In genomic region chr14:54739514-54739913, GRCh38 we compare ENCODE assay signal across 23 cellular contexts.
"Had no signal": no experiment of that assay in that cellular context is flagged by ENCODE, and none has a peak within 500 bp of the region (broad histone marks: within the 10 kb centered on the region; RNA-seq: fewer than 3 reads in every experiment).

No MANE protein-coding gene starts in this region.

- H3K4me1 ChIP-seq: pancreas had no signal

- FAIRE-seq: endothelial cell of umbilical vein, pancreas had no signal

- H3K9me3 Mint-ChIP-seq: endodermal cell; natural killer cell; neural crest cell; stimulated activated effector memory CD8-positive, alpha-beta T cell treated with anti-CD3 and anti-CD28 coated beads, Interleukin-12 subunit alpha, Interleukin-12 subunit beta, amount 100 ng/mL, for 72 hours; stimulated activated naive CD8-positive, alpha-beta T cell treated with anti-CD3 and anti-CD28 coated beads, Interleukin-15, Interleukin-2, amounts not matched to agents 100 ng/mL and 50 ng/mL, for 24 hours had no signal

- H3K36me3 Mint-ChIP-seq: natural killer cell; stimulated activated effector memory CD8-positive, alpha-beta T cell treated with anti-CD3 and anti-CD28 coated beads, Interleukin-12 subunit alpha, Interleukin-12 subunit beta, amount 100 ng/mL, for 72 hours had no signal

- H3K27me3 Mint-ChIP-seq: progenitor cell of endocrine pancreas; stimulated activated naive CD8-positive, alpha-beta T cell treated with anti-CD3 and anti-CD28 coated beads, Interleukin-15, Interleukin-2, amounts not matched to agents 100 ng/mL and 50 ng/mL, for 24 hours had no signal

- H3K4me3 Mint-ChIP-seq: endodermal cell; natural killer cell; neural crest cell; stimulated activated effector memory CD8-positive, alpha-beta T cell treated with anti-CD3 and anti-CD28 coated beads, Interleukin-12 subunit alpha, Interleukin-12 subunit beta, amount 100 ng/mL, for 72 hours had no signal

- H3K27ac Mint-ChIP-seq: endodermal cell; natural killer cell; progenitor cell of endocrine pancreas; stimulated activated effector memory CD8-positive, alpha-beta T cell treated with anti-CD3 and anti-CD28 coated beads, Interleukin-12 subunit alpha, Interleukin-12 subunit beta, amount 100 ng/mL, for 72 hours; stimulated activated naive CD8-positive, alpha-beta T cell treated with anti-CD3 and anti-CD28 coated beads, Interleukin-15, Interleukin-2, amounts not matched to agents 100 ng/mL and 50 ng/mL, for 24 hours had no signal

- H3K4me2 ChIP-seq: smooth muscle cell had no signal

- DNase-seq: central memory CD4-positive, alpha-beta T cell; effector CD4-positive, alpha-beta T cell; endodermal cell; erythroblast; foreskin melanocyte; heart left ventricle; hippocampal formation; left colon; mammary epithelial cell; natural killer cell; nucleus accumbens; pancreas; retina; stimulated activated CD4-positive, alpha-beta T cell treated with anti-CD3 and anti-CD28 coated beads, Interleukin-2, amount 100 ng/mL, for 48 hours; stimulated activated CD8-positive, alpha-beta memory T cell treated with anti-CD3 and anti-CD28 coated beads, Interleukin-4, amount 100 ng/mL, for 48 hours; tibial artery had no signal

- H3K27ac ChIP-seq: coronary artery, pancreas had no signal

- H3K36me3 ChIP-seq: pancreas, tibial artery had no signal

- ATAC-seq: heart left ventricle; left colon; natural killer cell; pancreas; stimulated activated effector memory CD8-positive, alpha-beta T cell treated with anti-CD3 and anti-CD28 coated beads, Interleukin-12 subunit alpha, Interleukin-12 subunit beta, amount 100 ng/mL, for 72 hours had no signal

- H3K4me3 ChIP-seq: coronary artery, heart left ventricle, pancreas, smooth muscle cell, tibial artery had no signal

- H3K4me1 Mint-ChIP-seq: neural crest cell had no signal

- H3K27me3 ChIP-seq: heart left ventricle, pancreas, tibial artery had no signal

- H3K9me3 ChIP-seq: heart left ventricle, pancreas, tibial artery had no signal
